ENCODE assay signal across 6 cellular contexts in the genomic region with DNA sequence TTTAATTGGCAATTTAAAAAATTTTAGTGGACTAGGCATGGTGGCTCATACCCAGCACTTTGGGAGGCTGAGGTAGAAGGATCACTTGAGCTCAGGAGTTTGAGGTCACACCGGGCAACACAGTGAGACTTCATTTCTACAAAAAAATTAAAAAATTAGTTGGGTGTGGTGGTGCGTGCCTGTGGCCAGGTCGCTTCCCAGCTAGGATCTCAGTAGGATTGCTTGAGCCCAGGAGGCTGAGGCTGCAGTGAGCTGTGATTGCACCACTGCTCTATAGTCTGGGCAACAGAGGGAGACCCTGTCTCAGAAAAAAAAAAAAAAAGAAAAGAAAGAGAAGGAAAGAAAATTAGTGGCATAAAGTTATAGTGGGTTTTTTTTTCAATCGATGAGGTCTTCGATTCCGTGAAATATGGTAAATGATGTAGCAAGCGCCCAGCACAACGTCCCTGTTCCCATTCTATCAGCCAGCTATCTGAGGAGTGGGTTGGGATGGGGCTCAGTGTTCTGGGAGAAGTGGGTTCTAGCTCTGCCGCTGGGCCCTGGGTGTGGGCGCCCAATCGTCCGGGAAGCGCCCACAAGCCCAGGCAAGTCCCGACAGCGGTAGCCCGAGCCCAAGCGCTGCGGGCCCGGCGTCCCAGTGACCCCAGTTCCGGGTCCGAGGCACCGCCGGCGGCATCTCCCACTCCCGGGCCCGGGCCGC. TPM values are rescaled to one million over a fixed set of nuclear protein-coding genes. Genes with fewer than 3 reads are reported as not detected.
DNase-seq lines count a peak whose midpoint lies in the region; ATAC-seq, FAIRE-seq and TF ChIP-seq lines count a peak whose summit lies in the region.

No MANE protein-coding gene starts in this region.

- H3K4me3 ChIP-seq in GM08714 (ENCODE audit: low read length) (peak overlapping the region; percentile 85; the same call in 1 of the 2 replicates), astrocyte of the spinal cord (ENCODE audit: low read depth, low read length) (peak overlapping the region; percentile 96)

- no peak for ATAC-seq in natural killer cell
- no peak for ATAC-seq in HG03457 (IDR thresholded peaks at IDR 0.05; ENCODE audit: unreplicated experiment)

- intact Hi-C loops in natural killer cell (cut with micrococcal nuclease) = no loop called here

- DNase-seq in astrocyte of the spinal cord (ENCODE audit: low read depth, low spot score) (no peak), natural killer cell (no peak), frontal cortex (ENCODE audit: low spot score in 2 of 2) (no peak), epidermal melanocyte (ENCODE audit: insufficient read length, low spot score) (no peak)

- no peaks in the 10 kb centered on the region for H3K9me3 Mint-ChIP-seq in natural killer cell

- peak overlapping the region; percentile 66 to 98 for H3K27ac Mint-ChIP-seq in natural killer cell

- H3K4me3 Mint-ChIP-seq in natural killer cell = peak overlapping the region; percentile 88

- peaks cover 18 to 31% of the 10 kb centered on the region in 2 donors for H3K4me1 Mint-ChIP-seq in natural killer cell

- H3K36me3 Mint-ChIP-seq in natural killer cell = no peaks in the 10 kb centered on the region

- in situ Hi-C loops in astrocyte of the spinal cord (cut with HindIII; ENCODE audit: low sequenced_read_pairs) = no loop called here

- TF ChIP-seq CTCF in astrocyte of the spinal cord (IDR thresholded peaks at IDR 0.05; ENCODE audit: low read depth, low read length) (no peak), natural killer cell (IDR thresholded peaks at IDR 0.05) (no peak)

- no peak for FAIRE-seq in frontal cortex (lab: Jason Lieb, UNC)

- peaks cover 0 to 5% of the 10 kb centered on the region in 2 donors for H3K27me3 Mint-ChIP-seq in natural killer cell (ENCODE audit: low read depth in 2 of 2)

RNA-seq across cellular contexts. Expression of a gene that starts 1.4 kb away (rescaled TPM):
- 1 to 10 TPM; 3.4 to 9.0 (median 6.8) TPM for total RNA-seq in natural killer cell
- total RNA-seq in frontal cortex = not detected

RNA-seq across cellular contexts. Expression of a gene that starts 8.3 kb away (rescaled TPM):
- total RNA-seq in natural killer cell (10 to 100 TPM; 22.6 to 36.1 (median 24.1) TPM), frontal cortex (12.2 TPM)

RNA-seq across cellular contexts. Expression of a gene that starts 10.5 kb away (rescaled TPM):
- total RNA-seq in natural killer cell = 10 to 100 TPM; 36.5 to 47.9 (median 45.7) TPM
- 154 TPM for total RNA-seq in frontal cortex

RNA-seq across cellular contexts. Expression of a gene that starts 19.2 kb away (rescaled TPM):
- 1,000 to 10,000 TPM in 1 of 3 donors, 100 to 1,000 TPM in 2; 765 to 1,016 (median 976) TPM for total RNA-seq in natural killer cell
- total RNA-seq in frontal cortex = not detected

RNA-seq across cellular contexts. Expression of a gene that starts 20.1 kb away (rescaled TPM):
- total RNA-seq in natural killer cell (10 to 100 TPM; 19.9 to 28.3 (median 20.7) TPM), frontal cortex (11.8 TPM)
